25 cellular contexts compared by ENCODE assay signal in the genomic region with DNA sequence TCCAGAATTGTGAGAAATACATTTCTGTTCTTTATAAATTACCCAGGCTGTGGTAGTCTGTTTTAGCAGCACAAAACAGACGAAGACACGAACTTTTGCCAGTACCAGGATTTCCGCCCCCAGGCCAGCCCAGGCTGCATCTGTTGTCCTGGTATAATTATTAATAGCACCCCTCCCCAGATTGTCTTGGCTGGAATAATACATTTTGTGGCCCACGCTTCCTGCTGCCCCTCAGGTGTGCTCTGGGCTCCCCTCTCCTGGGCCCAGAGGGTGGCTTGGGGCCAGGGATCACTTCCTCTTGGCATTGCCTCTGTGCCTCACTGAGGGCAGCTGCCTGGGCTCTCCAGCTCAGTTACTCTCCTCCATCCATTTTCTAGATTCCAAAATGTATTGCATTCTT.
DNase-seq lines count a peak whose midpoint lies in the region; ATAC-seq and TF ChIP-seq lines count a peak whose summit lies in the region.
"Had no signal": no experiment of that assay in that cellular context is flagged by ENCODE, and none has a peak within 500 bp of the region (broad histone marks: within the 10 kb centered on the region; RNA-seq: fewer than 3 reads in every experiment).

No MANE protein-coding gene starts in this region.

- BruUV-seq in IMR-90 (replicated peaks; lab: Mats Ljungman, UMichigan): no TSS peak

- no peaks in the 10 kb centered on the region for H3K4me1 Mint-ChIP-seq in activated CD4-positive, alpha-beta T cell treated with anti-CD3 and anti-CD28 coated beads for 36 hours
- H3K4me1 Mint-ChIP-seq: stimulated activated naive B cell treated with anti-CD40 and anti-IgM and Interleukin-4, amounts not matched to agents 10 μg/mL and 1 μg/mL and 100 μg/mL, for 72 hours had no signal

- dilution Hi-C loops in IMR-90 (cut with HindIII; ENCODE audit: low sequenced_read_pairs, unreplicated experiment): no loop called here

- H3K9me2 ChIP-seq in SK-N-SH: no peaks in the 10 kb centered on the region

- no peak overlapping the region for H3K27ac Mint-ChIP-seq in activated CD4-positive, alpha-beta T cell treated with anti-CD3 and anti-CD28 coated beads for 36 hours
- H3K27ac Mint-ChIP-seq: activated naive CD4-positive, alpha-beta T cell treated with anti-CD3 and anti-CD28 coated beads for 36 hours; activated T-cell treated with anti-CD3 and anti-CD28 coated beads, Interleukin-2, amount 50 U/mL, for 72 hours; brain; progenitor cell of endocrine pancreas; stimulated activated naive B cell treated with anti-CD40 and anti-IgM and Interleukin-4, amounts not matched to agents 10 μg/mL and 1 μg/mL and 100 μg/mL, for 72 hours had no signal

- no peak overlapping the region for H2BK5ac ChIP-seq in IMR-90 (ENCODE audit: low read depth, low read length, poor library complexity, severe bottlenecking)

- 0 out of 2 replicates have a peak overlapping the region, but pooled peaks have one; percentile 99 for H2BK20ac ChIP-seq in IMR-90 (ENCODE audit: low read depth, low read length)

- no peak overlapping the region for H3K4ac ChIP-seq in IMR-90 (ENCODE audit: low read depth, low read length)

- H4K20me1 ChIP-seq in SK-N-SH (ENCODE audit: insufficient read depth) (no peaks in the 10 kb centered on the region), IMR-90 (ENCODE audit: insufficient read depth, low read length) (no peaks in the 10 kb centered on the region)

- no peaks in the 10 kb centered on the region for H3K27me3 Mint-ChIP-seq in activated CD4-positive, alpha-beta T cell treated with anti-CD3 and anti-CD28 coated beads for 36 hours
- H3K27me3 Mint-ChIP-seq: stimulated activated naive B cell treated with anti-CD40 and anti-IgM and Interleukin-4, amounts not matched to agents 10 μg/mL and 1 μg/mL and 100 μg/mL, for 72 hours had no signal

- no peak overlapping the region for H3K4me3 Mint-ChIP-seq in activated CD4-positive, alpha-beta T cell treated with anti-CD3 and anti-CD28 coated beads for 36 hours
- H3K4me3 Mint-ChIP-seq: activated naive CD4-positive, alpha-beta T cell treated with anti-CD3 and anti-CD28 coated beads for 36 hours; activated T-cell treated with anti-CD3 and anti-CD28 coated beads, Interleukin-2, amount 50 U/mL, for 72 hours; brain; neural crest cell; stimulated activated naive B cell treated with anti-CD40 and anti-IgM and Interleukin-4, amounts not matched to agents 10 μg/mL and 1 μg/mL and 100 μg/mL, for 72 hours had no signal

- H3K27ac ChIP-seq in SK-N-SH (ENCODE audit: low read depth in 2 of 2, low read length in 1 of 2) (peak overlapping the region in 1 of 2 experiments; percentile 82; a peak in 2 of 4 replicates), IMR-90 (ENCODE audit: insufficient read depth, low read length) (no peak overlapping the region), esophagus muscularis mucosa (replicated peaks in 1 of 4) (no peak overlapping the region), stomach (no peak overlapping the region)
- H3K27ac ChIP-seq: adrenal gland, HL-60, right lobe of liver, SK-N-MC had no signal

- H3K14ac ChIP-seq in IMR-90 (replicated peaks; ENCODE audit: low read depth, low read length): no peak overlapping the region

- H3K9me1 ChIP-seq in IMR-90 (ENCODE audit: insufficient read depth, low read length): peaks cover 3% of the 10 kb centered on the region; the same call in 1 of the 2 replicates

- H3K36me3 ChIP-seq in SK-N-SH (replicated peaks in 1 of 2; ENCODE audit: control insufficient read depth in 1 of 2, insufficient read depth in 2 of 2, low read length in 1 of 2): no peaks in the 10 kb centered on the region
- H3K36me3 ChIP-seq in IMR-90 (ENCODE audit: control insufficient read depth, insufficient read depth, low read length): no peaks in the 10 kb centered on the region
- H3K36me3 ChIP-seq in esophagus muscularis mucosa: no peaks in the 10 kb centered on the region
- no peaks in the 10 kb centered on the region for H3K36me3 ChIP-seq in stomach
- H3K36me3 ChIP-seq: adrenal gland, HAP-1, right lobe of liver had no signal

- H2AK5ac ChIP-seq in IMR-90 (ENCODE audit: low read depth, low read length): no peak overlapping the region

- H3K27me3 ChIP-seq in SK-N-SH (ENCODE audit: insufficient read depth): no peaks in the 10 kb centered on the region
- H3K27me3 ChIP-seq in IMR-90 (ENCODE audit: control insufficient read depth, insufficient read depth, low read length): no peaks in the 10 kb centered on the region
- no peaks in the 10 kb centered on the region for H3K27me3 ChIP-seq in esophagus muscularis mucosa
- no peaks in the 10 kb centered on the region for H3K27me3 ChIP-seq in stomach
- H3K27me3 ChIP-seq: adrenal gland, right lobe of liver had no signal

- POLR2A ChIA-PET in SK-N-SH (lab: Yijun Ruan, JAX): no interaction called here
- POLR2A ChIA-PET in IMR-90 (lab: Charles Lee; ENCODE audit: unreplicated experiment): no interaction called here
- POLR2A ChIA-PET in activated CD4-positive, alpha-beta T cell treated with anti-CD3 and anti-CD28 coated beads for 36 hours (lab: Charles Lee): no interaction called here

- H2BK120ac ChIP-seq in IMR-90 (ENCODE audit: low read depth, low read length): no peak overlapping the region

- H3K23ac ChIP-seq in IMR-90 (ENCODE audit: low read depth, low read length): no peak overlapping the region

- WGBS in SK-N-SH (ENCODE audit: low lambda C conversion rate): 42% methylated on average over 3 of the region's 4 CpGs
- WGBS in IMR-90 (ENCODE audit: extremely low coverage in 2 of 2, insufficient read length in 1 of 2), 2 experiments: 50% methylated on average over 1 of the region's 4 CpGs; no CpG with 5 or more reads in 1 of the 2 experiments
- WGBS in esophagus muscularis mucosa: 79% methylated on average over 4 of the region's 4 CpGs
- WGBS in stomach, 5 donors: 69 to 85% (median 80%) methylated on average over 4 of the region's 4 CpGs

- intact Hi-C loops in IMR-90 (cut with micrococcal nuclease) (no loop called here), esophagus muscularis mucosa (cut with DNase I) (no loop called here), stomach (cut with DNase I; ENCODE audit: low total_unique reads) (no loop called here)
- intact Hi-C loops in activated CD4-positive, alpha-beta T cell treated with anti-CD3 and anti-CD28 coated beads for 36 hours (cut with DNase I, micrococcal nuclease): no loop called here

- TF ChIP-seq POLR2A in IMR-90 (IDR thresholded peaks at IDR 0.05; ENCODE audit: low read depth, low read length) (no peak), esophagus muscularis mucosa (IDR thresholded peaks at IDR 0.05; ENCODE audit: low read depth) (no peak), stomach (IDR thresholded peaks at IDR 0.05) (no peak)

- in situ Hi-C loops in IMR-90 (cut with MboI; ENCODE audit: low sequenced_read_pairs): no loop called here

- H3K4me1 ChIP-seq in SK-N-SH (ENCODE audit: control insufficient read depth in 1 of 2, insufficient read depth in 2 of 2, low read depth in 1 of 2, low read length in 1 of 2) (peaks cover 0 to 43% of the 10 kb centered on the region in 2 experiments; a peak in 2 of 4 replicates), IMR-90 (ENCODE audit: control insufficient read depth, insufficient read depth, low read length) (peaks cover 4% of the 10 kb centered on the region), esophagus muscularis mucosa (peaks cover 0 to 8% (median 3%) of the 10 kb centered on the region in 4 donors), stomach (peaks cover 0 to 21% (median 10%) of the 10 kb centered on the region in 4 donors)
- H3K4me1 ChIP-seq: adrenal gland, HAP-1, right lobe of liver had no signal

- ATAC-seq in SK-N-SH treated with all-trans-retinoic acid at 6 μM for 48 hours (no peak), IMR-90 (ENCODE audit: low read depth) (no peak), HG03571 (IDR thresholded peaks at IDR 0.05; ENCODE audit: unreplicated experiment) (no peak)
- no peak for ATAC-seq in activated CD4-positive, alpha-beta T cell treated with anti-CD3 and anti-CD28 coated beads for 36 hours
- ATAC-seq: activated T-cell treated with anti-CD3 and anti-CD28 coated beads, Interleukin-2, amount 50 U/mL, for 72 hours; stimulated activated naive B cell treated with anti-CD40 and anti-IgM and Interleukin-4, amounts not matched to agents 10 μg/mL and 1 μg/mL and 100 μg/mL, for 72 hours had no signal

- no peak overlapping the region for H3K18ac ChIP-seq in IMR-90 (ENCODE audit: low read depth, low read length)

- H2AFZ ChIP-seq in SK-N-SH (ENCODE audit: low read depth) (no peak overlapping the region), IMR-90 (replicated peaks; ENCODE audit: low read length, poor library complexity) (no peak overlapping the region)

- H3K56ac ChIP-seq in IMR-90 (ENCODE audit: extremely low read depth, insufficient read depth, low read length): no peak overlapping the region

- H3K36me3 Mint-ChIP-seq in activated CD4-positive, alpha-beta T cell treated with anti-CD3 and anti-CD28 coated beads for 36 hours (ENCODE audit: low read depth): no peaks in the 10 kb centered on the region

- peaks cover 5% of the 10 kb centered on the region for H3K9me3 Mint-ChIP-seq in activated CD4-positive, alpha-beta T cell treated with anti-CD3 and anti-CD28 coated beads for 36 hours (ENCODE audit: low read depth)

- H3K9ac ChIP-seq in SK-N-SH (no peak overlapping the region), IMR-90 (ENCODE audit: low read depth, low read length) (no peak overlapping the region)

- peak; percentile 57 for DNase-seq in SK-N-SH
- DNase-seq in IMR-90: no peak
- DNase-seq in esophagus muscularis mucosa (ENCODE audit: extremely low spot score): peak; percentile 57
- DNase-seq in stomach: peak; percentile 14
- no peak for DNase-seq in kidney tubule cell (ENCODE audit: low spot score)
- DNase-seq in activated CD4-positive, alpha-beta T cell treated with anti-CD3 and anti-CD28 coated beads for 36 hours: no peak
- DNase-seq: activated naive CD4-positive, alpha-beta T cell treated with anti-CD3 and anti-CD28 coated beads for 36 hours; activated T-cell treated with anti-CD3 and anti-CD28 coated beads, Interleukin-2, amount 50 U/mL, for 72 hours; AML-193; effector memory CD4-positive, alpha-beta T cell; foreskin fibroblast; GF-D8; NCI-H1694; stimulated activated CD4-positive, alpha-beta T cell treated with anti-CD3 and anti-CD28 coated beads, Interleukin-4, amount 100 ng/mL, for 24 hours; stimulated activated naive B cell treated with anti-CD40 and anti-IgM and Interleukin-4, amounts not matched to agents 10 μg/mL and 1 μg/mL and 100 μg/mL, for 72 hours had no signal

- H3K79me1 ChIP-seq in IMR-90 (ENCODE audit: low read depth in 1 of 2, low read length in 2 of 2): no peaks in the 10 kb centered on the region

- no peak for TF ChIP-seq RAD21 in SK-N-SH (IDR thresholded peaks at IDR 0.05; ENCODE audit: low read length)
- no peak for TF ChIP-seq RAD21 in IMR-90 (IDR thresholded peaks at IDR 0.05; ENCODE audit: low read length)

- H2BK15ac ChIP-seq in IMR-90 (ENCODE audit: low read depth, low read length): no peak overlapping the region

- TF ChIP-seq CTCF in SK-N-SH (IDR thresholded peaks at IDR 0.05) (no peak), IMR-90 (conservative IDR thresholded peaks at IDR 0.05; ENCODE audit: low read depth, low read length) (no peak), esophagus muscularis mucosa (IDR thresholded peaks at IDR 0.05) (no peak), stomach (IDR thresholded peaks at IDR 0.05) (no peak)

- TF ChIP-seq EP300 in SK-N-SH (IDR thresholded peaks at IDR 0.05; ENCODE audit: borderline replicate concordance in 1 of 2, low read depth in 1 of 2, low read length in 1 of 2): peak in 1 of 2 experiments; percentile 81; a peak in 2 of 4 replicates
- TF ChIP-seq EP300 in esophagus muscularis mucosa (IDR thresholded peaks at IDR 0.05): no peak
- no peak for TF ChIP-seq EP300 in stomach (IDR thresholded peaks at IDR 0.05)

- no peaks in the 10 kb centered on the region for H3K9me3 ChIP-seq in SK-N-SH
- peaks cover 2% of the 10 kb centered on the region for H3K9me3 ChIP-seq in IMR-90 (ENCODE audit: control insufficient read depth, insufficient read depth, low read length)
- H3K9me3 ChIP-seq in esophagus muscularis mucosa: peaks cover 0 to 19% (median 9%) of the 10 kb centered on the region in 4 donors
- H3K9me3 ChIP-seq in stomach: peaks cover 0 to 13% (median 5%) of the 10 kb centered on the region in 4 donors
- H3K9me3 ChIP-seq: adrenal gland, HAP-1, right lobe of liver had no signal

- H3K4me3 ChIP-seq in SK-N-SH (ENCODE audit: low read depth in 2 of 2, low read length in 1 of 2) (no peak overlapping the region), IMR-90 (ENCODE audit: insufficient read depth, low read depth, low read length) (no peak overlapping the region), esophagus muscularis mucosa (no peak overlapping the region), stomach (no peak overlapping the region)
- H3K4me3 ChIP-seq: adrenal gland, HAP-1, right lobe of liver, SK-N-MC had no signal

- CTCF ChIA-PET in SK-N-SH (lab: Yijun Ruan, JAX) (no interaction called here), IMR-90 (lab: Yijun Ruan, JAX) (no interaction called here)
- CTCF ChIA-PET in activated CD4-positive, alpha-beta T cell treated with anti-CD3 and anti-CD28 coated beads for 36 hours (lab: Charles Lee): no interaction called here

- no peak overlapping the region for H4K91ac ChIP-seq in IMR-90 (ENCODE audit: insufficient read depth, low read depth, low read length)

- H2AK9ac ChIP-seq in IMR-90 (replicated peaks; ENCODE audit: low read depth, low read length, poor library complexity): no peak overlapping the region

- H4K5ac ChIP-seq in IMR-90 (ENCODE audit: low read depth, low read length): no peak overlapping the region

- no peak overlapping the region for H4K8ac ChIP-seq in IMR-90 (ENCODE audit: low read depth in 2 of 2, low read length in 2 of 2)

- no peaks in the 10 kb centered on the region for H3K79me2 ChIP-seq in SK-N-SH (ENCODE audit: insufficient read depth)

- H3K4me2 ChIP-seq in SK-N-SH: no peak overlapping the region
- no peak overlapping the region for H3K4me2 ChIP-seq in IMR-90 (ENCODE audit: low read depth, low read length)

- no peaks in the 10 kb centered on the region for H3F3A ChIP-seq in SK-N-SH (replicated peaks; ENCODE audit: insufficient read depth)

Comparison
In these comparisons a context has a peak if more than half of its experiments do, and no peak if none do; other contexts are left out.
1. DNase-seq: peak in SK-N-SH (single experiment), esophagus muscularis mucosa (single experiment) and stomach (single experiment); none in IMR-90 (single experiment), kidney tubule cell (single experiment) and activated CD4-positive, alpha-beta T cell treated with anti-CD3 and anti-CD28 coated beads for 36 hours (single experiment).